8 cellular contexts compared by ENCODE assay signal in the genomic region with DNA sequence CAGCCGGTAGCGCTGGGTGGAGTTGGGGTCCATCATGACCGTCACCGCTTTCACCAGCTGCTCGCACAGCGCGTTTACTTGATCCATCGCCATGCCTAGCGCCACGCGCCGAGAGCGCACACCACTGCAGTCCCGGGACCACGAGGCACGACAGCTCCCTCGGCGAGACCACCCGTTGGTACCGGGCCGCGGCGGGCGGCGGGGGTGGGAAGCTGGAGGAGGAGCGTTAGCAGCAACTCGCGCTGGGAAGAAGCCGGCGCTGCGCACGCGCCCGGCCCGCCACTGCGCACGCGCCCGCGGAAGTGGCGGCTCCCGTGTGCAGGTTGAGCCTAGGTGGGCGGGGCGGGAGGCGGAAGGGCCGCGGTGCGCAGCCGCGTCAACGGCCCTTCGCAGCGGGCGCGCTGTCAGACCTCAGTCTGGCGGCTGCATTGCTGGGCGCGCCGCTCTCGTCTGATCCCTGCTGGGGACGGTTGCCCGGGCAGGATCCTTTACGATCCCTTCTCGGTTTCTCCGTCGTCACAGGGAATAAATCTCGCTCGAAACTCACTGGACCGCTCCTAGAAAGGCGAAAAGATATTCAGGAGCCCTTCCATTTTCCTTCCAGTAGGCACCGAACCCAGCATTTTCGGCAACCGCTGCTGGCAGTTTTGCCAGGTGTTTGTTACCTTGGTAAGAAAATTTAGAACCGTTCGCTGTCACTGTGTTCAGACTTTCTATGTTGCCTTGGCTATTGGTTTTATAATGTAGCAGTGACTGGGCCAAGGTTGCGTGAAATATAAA. TPM values are rescaled to one million over a fixed set of nuclear protein-coding genes. Genes with fewer than 3 reads are reported as not detected.
DNase-seq lines count a peak whose midpoint lies in the region; ATAC-seq and TF ChIP-seq lines count a peak whose summit lies in the region.

A gene (plus strand): TSS at position 414 of the 780 bp plus-strand sequence. CDS start 6,135 bp downstream, outside the sequence.
A gene (minus strand): TSS at position 267 of the 780 bp plus-strand sequence. CDS start 174 bp downstream, at position 93.

- DNase-seq in BE2C (peak; percentile 96), GM19240 (ENCODE audit: insufficient read length, low spot score) (peak; percentile 95), NCI-H524 treated with DMSO at 0.1 percent for 48 hours (lab: John Stamatoyannopoulos, UW) (peak; percentile 68), kidney tubule cell (ENCODE audit: low spot score) (peak; percentile 94)
- peak; percentile 89 to 91 for DNase-seq in activated CD4-positive, alpha-beta T cell treated with anti-CD3 and anti-CD28 coated beads for 4 hours
- peak; percentile 74 to 79 for DNase-seq in stimulated activated CD4-positive, alpha-beta T cell treated with anti-CD3 and anti-CD28 coated beads, Interleukin-1b, Interleukin-23, amount 100 ng/mL, for 1 hour (ENCODE audit: low read depth in 2 of 2)

- no peaks in the 10 kb centered on the region for H3K9me3 ChIP-seq in BE2C

- ATAC-seq in HG03457 (IDR thresholded peaks at IDR 0.05; ENCODE audit: unreplicated experiment) = peak; percentile 82

- no peaks in the 10 kb centered on the region for H3K27me3 ChIP-seq in BE2C

- peaks cover 25% of the 10 kb centered on the region for H3K36me3 ChIP-seq in BE2C

- H3K4me3 ChIP-seq in BE2C (ENCODE audit: low read depth, low read length) = peak within 1 kb of the TSS; percentile 100

- peak; percentile 45 for TF ChIP-seq CTCF in BE2C (IDR thresholded peaks at IDR 0.05; ENCODE audit: low read depth, low read length)

- peaks cover 12% of the 10 kb centered on the region for H3K4me1 ChIP-seq in BE2C

- peak within 1 kb of the TSS; percentile 72 for H3K27ac ChIP-seq in cingulate gyrus (ENCODE audit: low read depth, low read length)

RNA-seq across cellular contexts. Expression of the first gene that starts in this region (rescaled TPM):
- polyA plus RNA-seq in BE2C (2012; ENCODE audit: insufficient read depth, insufficient read length, low read depth) = 11.6 TPM

RNA-seq across cellular contexts. Expression of the second gene that starts in this region (rescaled TPM):
- polyA plus RNA-seq in BE2C (2012; ENCODE audit: insufficient read depth, insufficient read length, low read depth) = 95.2 TPM

Comparison
In these comparisons a context has a peak if more than half of its experiments do, and no peak if none do; other contexts are left out.
1. Peak in every context shown above with its lines: DNase-seq, ATAC-seq, H3K4me3 ChIP-seq and H3K27ac ChIP-seq.